1 cellular context compared by ENCODE assay signal in genomic region chr22:49765091-49765771, GRCh38.
TF ChIP-seq lines count a peak whose summit lies in the region.

No MANE protein-coding gene starts in this region.

TF ChIP-seq in HepG2, 621 proteins besides CTCF, POLR2A, EP300 and RAD21:
- TF ChIP-seq HNF1B (CRISPR knock-in tag; IDR thresholded peaks at IDR 0.05), result no peak
- no peak for TF ChIP-seq PAXIP1 (CRISPR knock-in tag; conservative IDR thresholded peaks at IDR 0.05)
- no peak for TF ChIP-seq NR2C2 (CRISPR knock-in tag; IDR thresholded peaks at IDR 0.05; ENCODE audit: borderline replicate concordance)
- TF ChIP-seq PPARG (CRISPR knock-in tag; conservative IDR thresholded peaks at IDR 0.05), result no peak
- no peak for TF ChIP-seq MAF1 (CRISPR knock-in tag; IDR thresholded peaks at IDR 0.05; ENCODE audit: borderline replicate concordance)
- no peak for TF ChIP-seq CAMTA2 (CRISPR knock-in tag; IDR thresholded peaks at IDR 0.05; ENCODE audit: borderline replicate concordance)
- no peak for TF ChIP-seq RXRB (CRISPR knock-in tag; IDR thresholded peaks at IDR 0.05; ENCODE audit: borderline replicate concordance)
- TF ChIP-seq ZNF274 (CRISPR knock-in tag; IDR thresholded peaks at IDR 0.05), result no peak
- no peak for TF ChIP-seq HDAC6 (IDR thresholded peaks at IDR 0.05; ENCODE audit: low read depth, low read length)
- TF ChIP-seq ARID3A (IDR thresholded peaks at IDR 0.05; ENCODE audit: low read depth, low read length), result no peak
- no peak for TF ChIP-seq ZNF337 (CRISPR knock-in tag; IDR thresholded peaks at IDR 0.05; ENCODE audit: borderline replicate concordance, low read depth)
- TF ChIP-seq ZNF160 (CRISPR knock-in tag; IDR thresholded peaks at IDR 0.05), result no peak
- TF ChIP-seq ZNF263 (CRISPR knock-in tag; IDR thresholded peaks at IDR 0.05), result no peak
- no peak for TF ChIP-seq CEBPB (IDR thresholded peaks at IDR 0.05; ENCODE audit: borderline replicate concordance, low read depth, low read length)
- TF ChIP-seq SRSF1 (optimal IDR thresholded peaks at IDR 0.05; ENCODE audit: low read depth, low read length), result no peak
